ENCODE assay signal across 27 cellular contexts in genomic region chr4:77384094-77384493, GRCh38.
"Had no signal": no experiment of that assay in that cellular context is flagged by ENCODE, and none has a peak within 500 bp of the region (broad histone marks: within the 10 kb centered on the region; RNA-seq: fewer than 3 reads in every experiment).

No MANE protein-coding gene starts in this region.

- H3K27me3 ChIP-seq: stomach, suprapubic skin, testis, thyroid gland, tibial artery, tibial nerve, transverse colon, upper lobe of left lung, upper lobe of right lung, uterus, vagina had no signal

- H3K4me1 ChIP-seq: suprapubic skin, testis, thyroid gland, tibial artery, tibial nerve, transverse colon, upper lobe of left lung, upper lobe of right lung, uterus, vagina had no signal

- DNase-seq: stimulated activated CD4-positive, alpha-beta T cell treated with anti-CD3 and anti-CD28 coated beads, Interleukin-2, amount 100 ng/mL, for 48 hours; stimulated activated CD4-positive, alpha-beta T cell treated with anti-CD3 and anti-CD28 coated beads, Interleukin-4, amount 100 ng/mL, for 1 hour; stimulated activated CD4-positive, alpha-beta T cell treated with anti-CD3 and anti-CD28 coated beads, Interleukin-4, amount 100 ng/mL, for 24 hours; stimulated activated CD4-positive, alpha-beta T cell treated with anti-CD3 and anti-CD28 coated beads, Interleukin-4, amount 100 ng/mL, for 4 hours; stimulated activated CD8-positive, alpha-beta memory T cell treated with anti-CD3 and anti-CD28 coated beads, Interleukin-4, amount 100 ng/mL, for 48 hours; stimulated activated naive B cell treated with anti-CD40 and anti-IgM and Interleukin-4, amounts not matched to agents 10 μg/mL and 1 μg/mL and 100 μg/mL, for 72 hours; stimulated activated naive CD4-positive, alpha-beta T cell; stimulated activated naive CD4-positive, alpha-beta T cell treated with Interleukin-2 at 50 U/mL for 16 hours; stimulated activated naive CD8-positive, alpha-beta T cell treated with anti-CD3 and anti-CD28 coated beads, Interleukin-15, amount 100 ng/mL, for 72 hours; stimulated activated naive CD8-positive, alpha-beta T cell treated with anti-CD3 and anti-CD28 coated beads, Interleukin-15, Interleukin-2, amounts not matched to agents 100 U/mL and 50 U/mL, for 24 hours; stomach; substantia nigra; testis; thyroid gland; tibial artery; transverse colon; trophoblast cell; upper lobe of left lung; upper lobe of right lung; uterus had no signal

- H3K27ac ChIP-seq: stomach, suprapubic skin, testis, thoracic aorta, thyroid gland, tibial artery, tibial nerve, transverse colon, upper lobe of left lung, upper lobe of right lung, uterus, vagina had no signal

- ATAC-seq: stimulated activated effector memory CD8-positive, alpha-beta T cell treated with anti-CD3 and anti-CD28 coated beads, Interleukin-12 subunit alpha, Interleukin-12 subunit beta, amount 100 ng/mL, for 72 hours; stimulated activated memory B cell treated with anti-CD40 and anti-IgM and Interleukin-4, amounts not matched to agents 10 μg/mL and 1 μg/mL and 100 μg/mL, for 72 hours; stimulated activated naive B cell treated with anti-CD40 and anti-IgM and Interleukin-4, amounts not matched to agents 10 μg/mL and 1 μg/mL and 100 μg/mL, for 72 hours; stimulated activated naive CD8-positive, alpha-beta T cell treated with anti-CD3 and anti-CD28 coated beads, Interleukin-15, amount 100 ng/mL, for 72 hours; stimulated activated naive CD8-positive, alpha-beta T cell treated with anti-CD3 and anti-CD28 coated beads, Interleukin-15, Interleukin-2, amounts not matched to agents 100 U/mL and 50 U/mL, for 24 hours; upper lobe of right lung had no signal

- H3K4me3 ChIP-seq: stomach, suprapubic skin, testis, thoracic aorta, thyroid gland, tibial artery, tibial nerve, transverse colon, upper lobe of left lung, upper lobe of right lung, uterus, vagina had no signal

- FAIRE-seq: urothelium cell line had no signal

- H3K9me3 ChIP-seq: stomach, suprapubic skin, testis, thoracic aorta, thyroid gland, tibial artery, tibial nerve, transverse colon, upper lobe of left lung, upper lobe of right lung, uterus, vagina had no signal

- H3K36me3 ChIP-seq: stomach, suprapubic skin, thoracic aorta, thyroid gland, tibial artery, tibial nerve, transverse colon, upper lobe of left lung, upper lobe of right lung, uterus, vagina had no signal
